In the genomic region with DNA sequence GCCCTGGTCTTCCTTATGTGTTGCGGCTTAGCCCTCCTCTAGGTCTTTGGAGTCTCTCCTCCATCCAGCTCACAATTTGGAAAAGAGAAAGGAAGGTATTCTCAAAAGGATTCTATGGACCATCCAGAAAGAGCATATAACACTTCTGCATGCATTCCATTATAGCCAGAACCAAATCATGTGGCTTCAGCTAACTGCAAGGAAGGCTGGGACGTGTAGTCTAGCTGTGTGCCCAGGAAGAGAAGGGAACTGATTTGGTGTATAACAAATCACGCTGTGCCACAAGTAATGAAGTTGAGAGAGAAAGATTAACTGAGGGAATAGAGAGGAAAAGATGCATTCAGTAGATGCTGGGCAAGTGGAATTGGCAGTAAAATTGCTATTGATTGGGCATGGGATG, we compare ENCODE assay signal across 4 cellular contexts. TPM values are rescaled to one million over a fixed set of nuclear protein-coding genes. Genes with fewer than 3 reads are reported as not detected.
"Had no signal": no experiment of that assay in that cellular context is flagged by ENCODE, and none has a peak within 500 bp of the region (broad histone marks: within the 10 kb centered on the region; RNA-seq: fewer than 3 reads in every experiment).

No MANE protein-coding gene starts in this region.

- ATAC-seq: GM12878 had no signal

- H3K4me3 ChIP-seq: GM12878 had no signal

- DNase-seq: GDM1, GF-D8 had no signal

RNA-seq across cellular contexts. Expression of a gene that starts 43.7 kb away (rescaled TPM):
- total RNA-seq: G401, GM12878 had no signal
